ENCODE assay signal across 28 cellular contexts in the genomic region with DNA sequence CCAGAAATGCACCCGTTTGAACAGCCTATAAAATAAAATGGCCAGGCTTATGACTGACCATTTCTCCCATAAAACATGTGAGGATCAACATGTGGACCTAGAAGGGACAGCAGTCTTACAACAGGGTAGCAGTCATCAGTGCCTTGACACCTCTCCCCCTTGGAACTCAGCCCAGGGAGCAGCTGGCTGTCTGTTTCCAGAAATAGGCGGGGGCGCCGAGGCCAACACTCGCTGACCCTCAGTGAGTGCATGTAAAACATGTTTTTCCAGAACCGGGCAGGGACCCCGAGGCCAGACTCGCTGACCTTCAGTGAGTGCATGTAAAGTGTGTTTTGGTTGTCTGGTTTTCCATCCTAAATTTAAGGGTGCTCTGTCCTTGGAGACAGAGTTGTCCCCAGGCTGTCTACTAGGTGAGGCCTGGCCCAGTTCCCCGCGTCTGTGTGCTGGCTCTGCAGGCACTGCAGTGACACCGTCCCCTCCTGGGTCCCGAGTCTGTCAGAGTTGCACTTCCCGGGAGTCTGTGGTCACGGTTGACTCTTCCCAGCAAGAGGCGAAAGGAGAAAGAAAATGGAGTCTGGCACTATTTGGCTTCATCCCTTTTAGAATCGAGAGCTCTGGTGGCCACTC. TPM values are rescaled to one million over a fixed set of nuclear protein-coding genes. Genes with fewer than 3 reads are reported as not detected.
A peak's percentile ranks its signal among the peaks of the same experiment; 100 is the strongest.
DNase-seq lines count a peak whose midpoint lies in the region; ATAC-seq and TF ChIP-seq lines count a peak whose summit lies in the region.
"Had no signal": no experiment of that assay in that cellular context is flagged by ENCODE, and none has a peak within 500 bp of the region (broad histone marks: within the 10 kb centered on the region; RNA-seq: fewer than 3 reads in every experiment).

No MANE protein-coding gene starts in this region.

- ATAC-seq in HG02678 (IDR thresholded peaks at IDR 0.05; ENCODE audit: unreplicated experiment) = no peak
- ATAC-seq: activated CD8-positive, alpha-beta T cell treated with anti-CD3 and anti-CD28 coated beads, Interleukin-2, amount 10 ng/mL, durations not matched to agents 7 days and 5 days; GM12878; natural killer cell treated with Interleukin-12 subunit alpha and Interleukin-12 subunit beta and Interleukin-15 and Interleukin-18, amount 100 ng/mL, for 72 hours had no signal

- H3K9ac ChIP-seq in subcutaneous abdominal adipose tissue (ENCODE audit: low read length in 5 of 5) = no peak overlapping the region
- H3K9ac ChIP-seq: BLaER1, KMS-11 had no signal

- H3K4me1 ChIP-seq in left ventricle myocardium inferior (peaks cover 56% of the 10 kb centered on the region), subcutaneous abdominal adipose tissue (ENCODE audit: control insufficient read depth in 5 of 5, insufficient read depth in 5 of 5, low read length in 5 of 5) (peaks cover 0 to 44% (median 17%) of the 10 kb centered on the region in 5 donors)
- H3K4me1 ChIP-seq: tibial artery had no signal

- H3K27ac ChIP-seq in left ventricle myocardium inferior (replicated peaks) (peak overlapping the region; percentile 88), subcutaneous abdominal adipose tissue (ENCODE audit: low read depth, low read length) (peak overlapping the region; percentile 7)
- H3K27ac ChIP-seq: BLaER1, brain microvascular endothelial cell, HL-60, KMS-11, tibial artery had no signal

- H3K36me3 ChIP-seq in left ventricle myocardium inferior (peaks cover 74% of the 10 kb centered on the region), subcutaneous abdominal adipose tissue (ENCODE audit: control insufficient read depth in 5 of 5, insufficient read depth in 5 of 5, low read length in 5 of 5) (peaks cover 0 to 84% (median 61%) of the 10 kb centered on the region in 5 donors)

- DNase-seq in dermis blood vessel endothelial cell = peak; percentile 20
- DNase-seq in left ventricle myocardium inferior = peak; percentile 76
- peak; percentile 85 for DNase-seq in myocyte (ENCODE audit: low read depth)
- no peak for DNase-seq in SW480 (ENCODE audit: low spot score)
- no peak for DNase-seq in midbrain (lab: John Stamatoyannopoulos, UW)
- DNase-seq: activated CD8-positive, alpha-beta T cell treated with anti-CD3 and anti-CD28 coated beads, Interleukin-2, amount 10 ng/mL, durations not matched to agents 7 days and 5 days; activated naive CD4-positive, alpha-beta T cell treated with anti-CD3 and anti-CD28 coated beads, Interleukin-2, amount 50 U/mL, for 16 hours; amniotic stem cell; brain microvascular endothelial cell; DMS153; effector CD4-positive, alpha-beta T cell; H9; hypothalamus; MG63; NCI-H1105 treated with DMSO at 0.1 percent for 48 hours; NCI-H2029 treated with DMSO at 0.1 percent for 48 hours; NCI-H345; SHP77; stimulated activated CD4-positive, alpha-beta T cell treated with anti-CD3 and anti-CD28 coated beads, Interleukin-1b, Interleukin-23, amount 100 ng/mL, for 48 hours; tibial artery had no signal

- H3K9me3 ChIP-seq in left ventricle myocardium inferior (replicated peaks) (no peaks in the 10 kb centered on the region), subcutaneous abdominal adipose tissue (ENCODE audit: control insufficient read depth in 5 of 5, low read length in 5 of 5) (no peaks in the 10 kb centered on the region)
- H3K9me3 ChIP-seq: BLaER1, MG63, tibial artery had no signal

- TF ChIP-seq CTCF in left ventricle myocardium inferior (IDR thresholded peaks at IDR 0.05; ENCODE audit: borderline replicate concordance) = no peak

- intact Hi-C loops in left ventricle myocardium inferior (cut with micrococcal nuclease) = no loop called here

- H3K27me3 ChIP-seq in left ventricle myocardium inferior (ENCODE audit: low read depth) (no peaks in the 10 kb centered on the region), subcutaneous abdominal adipose tissue (ENCODE audit: control insufficient read depth in 5 of 5, insufficient read depth in 4 of 5, low read length in 5 of 5) (no peaks in the 10 kb centered on the region)
- H3K27me3 ChIP-seq: BLaER1, brain microvascular endothelial cell, MG63, tibial artery had no signal

- H3K4me3 ChIP-seq in left ventricle myocardium inferior (no peak overlapping the region), subcutaneous abdominal adipose tissue (ENCODE audit: low read depth in 1 of 5, low read length in 5 of 5) (no peak overlapping the region)
- H3K4me3 ChIP-seq: BLaER1, GM12878, MG63, smooth muscle cell, tibial artery had no signal

RNA-seq across cellular contexts. Expression of a gene that starts 19.8 kb away (rescaled TPM):
- total RNA-seq in dermis blood vessel endothelial cell (130 and 158 TPM in 2 replicates), left ventricle myocardium inferior (70.5 TPM), myocyte (144 and 156 TPM in 2 replicates)
- polyA plus RNA-seq in myocyte (2012) = 152 TPM

RNA-seq across cellular contexts. Expression of a gene that starts 44.7 kb away (rescaled TPM):
- total RNA-seq in dermis blood vessel endothelial cell (28.9 and 35.7 TPM in 2 replicates), left ventricle myocardium inferior (55.3 TPM), myocyte (24.5 and 30.2 TPM in 2 replicates)
- 26.1 TPM for polyA plus RNA-seq in myocyte (2012)

Comparison
In these comparisons a context has a peak if more than half of its experiments do, and no peak if none do; other contexts are left out.
1. DNase-seq: peak in dermis blood vessel endothelial cell (single experiment), left ventricle myocardium inferior (single experiment) and myocyte (single experiment); none in SW480 (single experiment) and midbrain (single experiment).